ENCODE assay signal across 9 cellular contexts in the genomic region with DNA sequence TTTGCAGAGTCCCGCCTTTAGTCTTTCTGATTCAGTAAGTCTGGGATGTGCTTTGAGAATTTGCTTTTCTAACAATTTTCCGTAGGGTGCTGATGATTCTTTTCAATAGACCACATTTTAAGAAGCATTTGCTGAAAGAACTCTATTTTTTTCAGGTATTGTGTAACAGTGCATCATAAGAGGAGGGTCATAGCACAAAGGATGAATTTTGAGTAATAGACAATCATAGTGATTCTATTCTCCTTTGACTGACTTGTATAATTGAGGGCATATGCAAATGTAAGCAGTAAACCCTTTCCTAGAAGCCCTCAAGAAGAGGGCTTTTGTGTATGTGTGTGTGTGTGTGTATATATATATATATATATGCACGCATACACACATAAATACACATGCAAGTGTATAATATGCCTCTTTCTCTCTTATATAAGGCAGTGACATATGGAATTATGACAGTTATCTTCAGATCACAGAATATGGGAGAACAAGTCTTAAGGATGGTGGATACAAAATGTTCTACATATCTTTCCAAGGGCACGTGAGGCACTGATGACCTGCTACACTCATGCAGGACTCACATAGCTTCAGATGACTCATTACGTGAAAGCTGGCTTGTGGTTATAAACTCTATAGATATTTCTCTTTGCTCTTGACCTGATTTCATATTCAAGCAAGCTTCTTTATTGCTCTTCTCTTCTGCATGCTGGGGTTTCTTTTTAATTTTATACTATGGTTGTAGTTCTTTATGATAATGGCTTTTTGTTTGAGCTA. TPM values are rescaled to one million over a fixed set of nuclear protein-coding genes. Genes with fewer than 3 reads are reported as not detected.
DNase-seq lines count a peak whose midpoint lies in the region; ATAC-seq and TF ChIP-seq lines count a peak whose summit lies in the region.
"Had no signal": no experiment of that assay in that cellular context is flagged by ENCODE, and none has a peak within 500 bp of the region (broad histone marks: within the 10 kb centered on the region; RNA-seq: fewer than 3 reads in every experiment).

No MANE protein-coding gene starts in this region.

- no peak overlapping the region for H2AFZ ChIP-seq in mammary epithelial cell (ENCODE audit: low read depth, low read length)

- H3K27ac ChIP-seq in mammary epithelial cell (ENCODE audit: insufficient read depth, low read depth, low read length) = peak overlapping the region; percentile 59
- peak overlapping the region; percentile 10 to 35 (median 19) for H3K27ac ChIP-seq in transverse colon
- H3K27ac ChIP-seq in stomach = no peak overlapping the region

- peaks cover 38% of the 10 kb centered on the region for H3K4me1 ChIP-seq in mammary epithelial cell (ENCODE audit: insufficient read depth, low read length)
- H3K4me1 ChIP-seq in transverse colon = peaks cover 7 to 19% (median 10%) of the 10 kb centered on the region in 4 donors
- H3K4me1 ChIP-seq in stomach = peaks cover 0 to 16% (median 4%) of the 10 kb centered on the region in 4 donors

- dilution Hi-C loops in mammary epithelial cell (cut with HindIII; ENCODE audit: low sequenced_read_pairs) = no loop called here

- H3K27me3 ChIP-seq in mammary epithelial cell (ENCODE audit: insufficient read depth, low read length) (no peaks in the 10 kb centered on the region), transverse colon (no peaks in the 10 kb centered on the region), stomach (no peaks in the 10 kb centered on the region)

- H3K4me2 ChIP-seq in mammary epithelial cell (ENCODE audit: insufficient read depth, low read depth, low read length) = peak overlapping the region; percentile 55

- ATAC-seq in GM21528 (IDR thresholded peaks at IDR 0.05; ENCODE audit: low FRiP score, unreplicated experiment) = peak; percentile 92
- ATAC-seq in HG03575 (IDR thresholded peaks at IDR 0.05; ENCODE audit: extremely low read depth, insufficient number of reproducible peaks, low FRiP score, unreplicated experiment) = peak; percentile 78

- intact Hi-C loops in mammary epithelial cell (cut with micrococcal nuclease) = no loop called here
- intact Hi-C loops in transverse colon (cut with DNase I; ENCODE audit: low total_unique reads) = no loop called here
- intact Hi-C loops in stomach (cut with DNase I; ENCODE audit: low total_unique reads) = no loop called here

- H3K4me3 ChIP-seq in mammary epithelial cell (replicated peaks in 1 of 3; ENCODE audit: insufficient read depth in 1 of 3, low read depth in 2 of 3, low read length in 3 of 3) = no peak overlapping the region
- no peak overlapping the region for H3K4me3 ChIP-seq in transverse colon
- H3K4me3 ChIP-seq in stomach = no peak overlapping the region

- peak; percentile 37 for DNase-seq in GM10266 (ENCODE audit: extremely low spot score)
- DNase-seq in mammary epithelial cell = peak; percentile 85
- DNase-seq in transverse colon = peak; percentile 37
- no peak for DNase-seq in stomach
- no peak for DNase-seq in NCI-H2029 treated with DMSO at 0.1 percent for 48 hours (lab: John Stamatoyannopoulos, UW)
- DNase-seq in cerebellar cortex (ENCODE audit: low spot score) = no peak

- no peak for TF ChIP-seq POLR2A in transverse colon (IDR thresholded peaks at IDR 0.05)
- no peak for TF ChIP-seq POLR2A in stomach (IDR thresholded peaks at IDR 0.05)

- no peak for TF ChIP-seq EP300 in transverse colon (IDR thresholded peaks at IDR 0.05; ENCODE audit: low read depth)
- TF ChIP-seq EP300 in stomach (IDR thresholded peaks at IDR 0.05) = no peak

- WGBS in mammary epithelial cell (ENCODE audit: low coverage, missing lambda C conversion rate) = 58% methylated on average over 5 of the region's 5 CpGs
- 64 to 85% methylated on average over 4 to 5 of the region's 5 CpGs for WGBS in transverse colon (ENCODE audit: low coverage in 1 of 2), 2 donors
- WGBS in stomach, 5 donors = 77 to 87% (median 85%) methylated on average over 5 of the region's 5 CpGs

- no peaks in the 10 kb centered on the region for H3K79me2 ChIP-seq in mammary epithelial cell (ENCODE audit: insufficient read depth, low read length)

- H3K9me3 ChIP-seq in mammary epithelial cell (replicated peaks; ENCODE audit: insufficient read depth, low read length) (no peaks in the 10 kb centered on the region), transverse colon (no peaks in the 10 kb centered on the region), stomach (no peaks in the 10 kb centered on the region)

- in situ Hi-C loops in mammary epithelial cell (cut with MboI; ENCODE audit: low sequenced_read_pairs in 2 of 2) = no loop called here
- in situ Hi-C loops in transverse colon (cut with MboI; ENCODE audit: low pct_ligation_motif_present in 1 of 4, low pct_unique_long_range_greater_than_20kb in 1 of 4, low sequenced_read_pairs in 3 of 4) = no loop called here

- CTCF ChIA-PET in mammary epithelial cell (lab: Charles Lee; ENCODE audit: low non-redundant PET) = interaction anchor here (0.5 kb wide), 1 partner anchor 1085 kb away, joined by 5 read pairs; no protein-coding TSS in a partner anchor

- no peak overlapping the region for H3K9ac ChIP-seq in mammary epithelial cell (ENCODE audit: insufficient read depth, low read length)

- TF ChIP-seq CTCF in GM10266 (IDR thresholded peaks at IDR 0.05; ENCODE audit: control insufficient read depth, insufficient read depth, low read depth, missing control alignments) (no peak), mammary epithelial cell (conservative IDR thresholded peaks at IDR 0.05 in 1 of 2, IDR thresholded peaks at IDR 0.05 in 1 of 2; ENCODE audit: extremely low read depth in 1 of 2, insufficient read depth in 1 of 2, low read depth in 1 of 2, low read length in 2 of 2) (no peak), transverse colon (IDR thresholded peaks at IDR 0.05) (no peak), stomach (IDR thresholded peaks at IDR 0.05) (no peak)

- no TSS peak for BruUV-seq in mammary epithelial cell (replicated peaks; lab: Mats Ljungman, UMichigan)

- no peaks in the 10 kb centered on the region for H4K20me1 ChIP-seq in mammary epithelial cell (ENCODE audit: insufficient read depth, low read length)

- H3K36me3 ChIP-seq in mammary epithelial cell (ENCODE audit: insufficient read depth, low read length) (no peaks in the 10 kb centered on the region), transverse colon (no peaks in the 10 kb centered on the region), stomach (no peaks in the 10 kb centered on the region)

RNA-seq across cellular contexts. Expression of gene PLSCR1, which starts 6.5 kb away (rescaled TPM):
- 10 to 100 TPM; 23.0 to 53.8 TPM for total RNA-seq in mammary epithelial cell
- polyA plus RNA-seq in mammary epithelial cell = 38.6 TPM
- 38.9 TPM for polyA minus RNA-seq in mammary epithelial cell
- total RNA-seq in transverse colon = 100 to 1,000 TPM; 101 to 333 (median 214) TPM
- total RNA-seq in stomach = 100 to 1,000 TPM in 2 of 5 donors, 10 to 100 TPM in 3; 18.7 to 506 (median 90.3) TPM
- 10 to 100 TPM; 31.5 to 66.4 (median 48.4) TPM for polyA plus RNA-seq in stomach

RNA-seq across cellular contexts. Expression of gene PLSCR5, which starts 54.2 kb away (rescaled TPM):
- not detected for total RNA-seq in mammary epithelial cell
- polyA plus RNA-seq in mammary epithelial cell = not detected
- polyA minus RNA-seq in mammary epithelial cell = not detected
- not detected for total RNA-seq in transverse colon
- not detected for total RNA-seq in stomach
- not detected for polyA plus RNA-seq in stomach
- total RNA-seq: glomerular endothelial cell had no signal

Comparison
In these comparisons a context has a peak if more than half of its experiments do, and no peak if none do; other contexts are left out.
1. DNase-seq: peak in GM10266 (single experiment), mammary epithelial cell (single experiment) and transverse colon (single experiment); none in stomach (single experiment), NCI-H2029 treated with DMSO at 0.1 percent for 48 hours (single experiment) and cerebellar cortex (single experiment).
2. H3K27ac ChIP-seq: peak in mammary epithelial cell (single experiment) and transverse colon (4 of 4); none in stomach (0 of 5).